8 cellular contexts compared by ENCODE assay signal in the genomic region with DNA sequence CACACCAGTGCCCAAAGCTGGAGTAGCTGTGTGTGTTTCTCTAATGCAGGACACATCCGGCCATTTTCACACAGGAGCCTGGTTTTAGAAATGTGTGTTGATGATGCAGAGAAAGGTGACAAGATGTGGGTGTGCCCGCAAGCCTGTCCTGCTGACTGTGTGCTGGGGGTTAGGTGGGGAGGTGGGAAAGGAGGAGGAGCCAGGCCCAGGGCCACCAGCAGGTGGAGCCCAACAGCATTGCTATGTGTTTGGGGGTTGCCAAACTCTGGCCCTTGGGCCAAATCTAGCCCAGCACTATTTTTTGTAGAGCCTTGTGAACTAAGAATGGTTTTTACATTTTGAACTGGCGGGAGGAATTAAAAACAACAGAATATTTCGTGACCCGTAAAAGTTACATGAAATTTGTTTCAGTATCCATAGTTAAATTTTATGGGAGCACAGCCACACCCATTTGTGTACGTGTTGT.
DNase-seq lines count a peak whose midpoint lies in the region; ATAC-seq and TF ChIP-seq lines count a peak whose summit lies in the region.

No MANE protein-coding gene starts in this region.

- no peak overlapping the region for H3K4me3 Mint-ChIP-seq in H9
- H3K4me3 Mint-ChIP-seq in T-helper 1 cell treated with Interleukin-12 subunit alpha and Interleukin-12 subunit beta and Interleukin-4 antibody, amounts not matched to agents 30 μg/mL and 1 μg/mL, for 36 hours, result no peak overlapping the region
- H3K4me3 Mint-ChIP-seq in brain, result no peak overlapping the region

- H3K79me1 ChIP-seq in H9 (ENCODE audit: insufficient read depth, low read depth, low read length, poor library complexity, severe bottlenecking), result no peaks in the 10 kb centered on the region
- H3K79me1 ChIP-seq in mesendoderm (ENCODE audit: low read length), result peaks cover 19% of the 10 kb centered on the region

- no peak overlapping the region for H3K9ac ChIP-seq in H9 (ENCODE audit: extremely low read depth, insufficient read length, low read length)
- H3K9ac ChIP-seq in mesendoderm (ENCODE audit: low read length), result peak overlapping the region; percentile 25

- H2AFZ ChIP-seq in H9 (ENCODE audit: low read length), result no peak overlapping the region

- DNase-seq in COLO668 (lab: John Stamatoyannopoulos, UW; ENCODE audit: unreplicated experiment) (peak; percentile 19), H9 (peak; percentile 94), mesendoderm (peak; percentile 93), tibial nerve (ENCODE audit: low spot score in 2 of 2) (no peak)

- no peak overlapping the region for H3K14ac ChIP-seq in H9 (ENCODE audit: insufficient read depth, low read length)

- H3K4ac ChIP-seq in H9 (ENCODE audit: low read depth, low read length) (no peak overlapping the region), mesendoderm (ENCODE audit: low read depth, low read length) (no peak overlapping the region)

- H4K8ac ChIP-seq in H9 (replicated peaks; ENCODE audit: insufficient read length, low read depth, low read length) (no peak overlapping the region), mesendoderm (ENCODE audit: low read depth, low read length) (no peak overlapping the region)

- H3K79me2 ChIP-seq in H9 (ENCODE audit: insufficient read depth, low read length), result no peaks in the 10 kb centered on the region
- H3K79me2 ChIP-seq in mesendoderm (ENCODE audit: control insufficient read depth, insufficient read depth, low read length), result peaks cover 7% of the 10 kb centered on the region

- no peak overlapping the region for H3K4me2 ChIP-seq in H9 (ENCODE audit: insufficient read depth, insufficient read length, low read length)
- H3K4me2 ChIP-seq in mesendoderm (ENCODE audit: low read length), result no peak overlapping the region

- H3K27ac Mint-ChIP-seq in H9, result peak overlapping the region in 1 of 3 experiments; percentile 4; a peak in 3 of 7 replicates
- H3K27ac Mint-ChIP-seq in T-helper 1 cell treated with Interleukin-12 subunit alpha and Interleukin-12 subunit beta and Interleukin-4 antibody, amounts not matched to agents 30 μg/mL and 1 μg/mL, for 36 hours, result peak overlapping the region; percentile 83
- peak overlapping the region in 2 of 5 experiments; percentile 80 to 81 for H3K27ac Mint-ChIP-seq in brain

- no peaks in the 10 kb centered on the region for H3K23me2 ChIP-seq in H9 (ENCODE audit: insufficient read length, low read depth, low read length, poor library complexity, severe bottlenecking)

- H3K27me3 ChIP-seq in H9 (ENCODE audit: insufficient read depth, low read length) (no peaks in the 10 kb centered on the region), mesendoderm (ENCODE audit: insufficient read depth, low read length, poor library complexity) (no peaks in the 10 kb centered on the region), tibial nerve (no peaks in the 10 kb centered on the region)

- H2BK120ac ChIP-seq in H9 (ENCODE audit: low read depth, low read length, poor library complexity, severe bottlenecking) (no peak overlapping the region), mesendoderm (ENCODE audit: low read depth, low read length) (no peak overlapping the region)

- no peak overlapping the region for H4K91ac ChIP-seq in H9 (ENCODE audit: insufficient read length, low read depth, low read length)

- H3K4me3 ChIP-seq in mesendoderm (ENCODE audit: low read length) (no peak overlapping the region), tibial nerve (no peak overlapping the region)

- no peak overlapping the region for H2AK5ac ChIP-seq in H9 (ENCODE audit: insufficient read length, low read length)
- peak overlapping the region; percentile 80 for H2AK5ac ChIP-seq in mesendoderm (ENCODE audit: low read length)

- H3K36me3 Mint-ChIP-seq in H9 (ENCODE audit: insufficient read depth in 1 of 3, low read depth in 3 of 3), result peaks cover 0 to 2% (median 0%) of the 10 kb centered on the region in 3 experiments; a peak in 3 of 7 replicates
- peaks cover 10% of the 10 kb centered on the region for H3K36me3 Mint-ChIP-seq in T-helper 1 cell treated with Interleukin-12 subunit alpha and Interleukin-12 subunit beta and Interleukin-4 antibody, amounts not matched to agents 30 μg/mL and 1 μg/mL, for 36 hours (ENCODE audit: low read depth)
- H3K36me3 Mint-ChIP-seq in brain, result peaks cover 10% of the 10 kb centered on the region

- no peaks in the 10 kb centered on the region for H3K27me3 Mint-ChIP-seq in H9 (ENCODE audit: low read depth)
- no peaks in the 10 kb centered on the region for H3K27me3 Mint-ChIP-seq in T-helper 1 cell treated with Interleukin-12 subunit alpha and Interleukin-12 subunit beta and Interleukin-4 antibody, amounts not matched to agents 30 μg/mL and 1 μg/mL, for 36 hours (ENCODE audit: low read depth)
- no peaks in the 10 kb centered on the region for H3K27me3 Mint-ChIP-seq in brain

- H3T11ph ChIP-seq in H9 (ENCODE audit: low read length), result no peak overlapping the region

- H3K56ac ChIP-seq in H9 (ENCODE audit: insufficient read length, low read depth, low read length) (no peak overlapping the region), mesendoderm (ENCODE audit: low read length) (peak overlapping the region; percentile 61)

- H3K9me3 Mint-ChIP-seq in H9 (no peaks in the 10 kb centered on the region), brain (no peaks in the 10 kb centered on the region)
- no peaks in the 10 kb centered on the region for H3K9me3 Mint-ChIP-seq in T-helper 1 cell treated with Interleukin-12 subunit alpha and Interleukin-12 subunit beta and Interleukin-4 antibody, amounts not matched to agents 30 μg/mL and 1 μg/mL, for 36 hours

- ATAC-seq in HG03135 (IDR thresholded peaks at IDR 0.05; ENCODE audit: unreplicated experiment), result no peak
- no peak for ATAC-seq in HG03565 (IDR thresholded peaks at IDR 0.05; ENCODE audit: unreplicated experiment)

- H2BK15ac ChIP-seq in H9 (ENCODE audit: low read depth, low read length) (no peak overlapping the region), mesendoderm (replicated peaks; ENCODE audit: low read depth) (no peak overlapping the region)

- H2BK20ac ChIP-seq in H9 (ENCODE audit: low read depth, low read length, poor library complexity, severe bottlenecking), result no peak overlapping the region

- TF ChIP-seq CTCF in H9 (conservative IDR thresholded peaks at IDR 0.05) (peak; percentile 87), brain (conservative IDR thresholded peaks at IDR 0.05) (peak; percentile 54 to 65), tibial nerve (IDR thresholded peaks at IDR 0.05) (peak; percentile 30 to 49 (median 41))

- no CpG with 5 or more reads among the region's 6 CpGs for WGBS in H9 (ENCODE audit: extremely low coverage, insufficient read length, low lambda C conversion rate)
- no CpG with 5 or more reads among the region's 6 CpGs for WGBS in mesendoderm (ENCODE audit: extremely low coverage, insufficient coverage, low lambda C conversion rate)
- WGBS in tibial nerve, 2 donors, result 69 to 74% methylated on average over 6 of the region's 6 CpGs

- no peaks in the 10 kb centered on the region for H3K9me3 ChIP-seq in H9 (ENCODE audit: control insufficient read depth, low read depth, low read length)
- H3K9me3 ChIP-seq in tibial nerve, result no peaks in the 10 kb centered on the region

- H4K20me1 ChIP-seq in H9 (ENCODE audit: control insufficient read depth, insufficient read depth, insufficient read length), result no peaks in the 10 kb centered on the region

- H3K36me3 ChIP-seq in mesendoderm (ENCODE audit: control insufficient read depth, insufficient read depth, low read length) (no peaks in the 10 kb centered on the region), tibial nerve (peaks cover 0 to 3% (median 0%) of the 10 kb centered on the region in 3 donors)

- H4K5ac ChIP-seq in H9 (ENCODE audit: insufficient read length, low read depth, low read length) (no peak overlapping the region), mesendoderm (ENCODE audit: low read length) (no peak overlapping the region)

- H3K27ac ChIP-seq in H9 (ENCODE audit: insufficient read length, low read depth, low read length) (no peak overlapping the region), mesendoderm (ENCODE audit: low read depth, low read length) (no peak overlapping the region), tibial nerve (peak overlapping the region; percentile 35 to 74 (median 57))

- no peak overlapping the region for H2BK12ac ChIP-seq in H9 (ENCODE audit: insufficient read length, low read depth, low read length)

- H3K23ac ChIP-seq in H9 (ENCODE audit: insufficient read length, low read depth, low read length) (no peak overlapping the region), mesendoderm (ENCODE audit: low read length) (no peak overlapping the region)

- H2BK5ac ChIP-seq in H9 (ENCODE audit: insufficient read length, low read length), result no peak overlapping the region
- H2BK5ac ChIP-seq in mesendoderm (ENCODE audit: low read length), result no peak overlapping the region

- H3K4me1 ChIP-seq in H9 (ENCODE audit: insufficient read depth, low read length) (peaks cover 5% of the 10 kb centered on the region; the same call in 1 of the 2 replicates), mesendoderm (ENCODE audit: control insufficient read depth, low read depth, low read length) (peaks cover 39% of the 10 kb centered on the region), tibial nerve (peaks cover 0 to 51% (median 29%) of the 10 kb centered on the region in 4 donors)

- no peak for TF ChIP-seq POLR2A in tibial nerve (IDR thresholded peaks at IDR 0.05)

- no peak for TF ChIP-seq EP300 in tibial nerve (IDR thresholded peaks at IDR 0.05)

- H3K4me1 Mint-ChIP-seq in H9 (peaks cover 40 to 48% of the 10 kb centered on the region in 2 experiments), brain (peaks cover 61% of the 10 kb centered on the region)
- peaks cover 67% of the 10 kb centered on the region for H3K4me1 Mint-ChIP-seq in T-helper 1 cell treated with Interleukin-12 subunit alpha and Interleukin-12 subunit beta and Interleukin-4 antibody, amounts not matched to agents 30 μg/mL and 1 μg/mL, for 36 hours (ENCODE audit: low read depth)

- H3K18ac ChIP-seq in H9 (ENCODE audit: insufficient read length, low read depth, low read length), result no peak overlapping the region
- no peak overlapping the region for H3K18ac ChIP-seq in mesendoderm (ENCODE audit: low read length)

Comparison
In these comparisons a context has a peak if more than half of its experiments do, and no peak if none do; other contexts are left out.
1. DNase-seq: peak in COLO668 (single experiment), H9 (single experiment) and mesendoderm (single experiment); none in tibial nerve (0 of 2).
2. H3K27ac ChIP-seq: peak in tibial nerve (4 of 4); none in H9 (single experiment) and mesendoderm (single experiment).
3. Peak in every context shown above with its lines, with median percentiles within 50 percentile points of each other: CTCF ChIP-seq.